Comparison of ENCODE assay signal across 9 cellular contexts in genomic region chr19:46493236-46494114, GRCh38. TPM values are rescaled to one million over a fixed set of nuclear protein-coding genes. Genes with fewer than 3 reads are reported as not detected.
DNase-seq lines count a peak whose midpoint lies in the region; ATAC-seq and TF ChIP-seq lines count a peak whose summit lies in the region.
"Had no signal": no experiment of that assay in that cellular context is flagged by ENCODE, and none has a peak within 500 bp of the region (broad histone marks: within the 10 kb centered on the region; RNA-seq: fewer than 3 reads in every experiment).

No MANE protein-coding gene starts in this region.

- no peaks in the 10 kb centered on the region for H3K79me2 ChIP-seq in H9 (ENCODE audit: insufficient read depth, low read length)

- no peaks in the 10 kb centered on the region for H3K79me1 ChIP-seq in H9 (ENCODE audit: insufficient read depth, low read depth, low read length, poor library complexity, severe bottlenecking)

- H3K27ac ChIP-seq in H9 (ENCODE audit: insufficient read length, low read depth, low read length) (no peak overlapping the region), heart left ventricle (peak overlapping the region in 11 of 12 donors; percentile 12 to 76 (median 64)), sigmoid colon (peak overlapping the region; percentile 25 to 67 (median 60))

- H3K27me3 ChIP-seq in H9 (ENCODE audit: insufficient read depth, low read length) (peaks cover 3% of the 10 kb centered on the region; the same call in 1 of the 2 replicates), heart left ventricle (peaks cover 0 to 75% (median 45%) of the 10 kb centered on the region in 9 donors), sigmoid colon (peaks cover 0 to 70% (median 41%) of the 10 kb centered on the region in 3 donors)

- H4K8ac ChIP-seq in H9 (replicated peaks; ENCODE audit: insufficient read length, low read depth, low read length), result no peak overlapping the region

- no peak overlapping the region for H3K23ac ChIP-seq in H9 (ENCODE audit: insufficient read length, low read depth, low read length)

- H3K36me3 ChIP-seq in heart left ventricle (no peaks in the 10 kb centered on the region), sigmoid colon (no peaks in the 10 kb centered on the region)

- no peaks in the 10 kb centered on the region for H4K20me1 ChIP-seq in H9 (ENCODE audit: control insufficient read depth, insufficient read depth, insufficient read length)

- TF ChIP-seq CTCF in H9 (conservative IDR thresholded peaks at IDR 0.05), result no peak
- TF ChIP-seq CTCF in heart left ventricle (IDR thresholded peaks at IDR 0.05), result no peak
- no peak for TF ChIP-seq CTCF in sigmoid colon (IDR thresholded peaks at IDR 0.05)
- TF ChIP-seq CTCF in natural killer cell (IDR thresholded peaks at IDR 0.05), result no peak

- H3K27ac Mint-ChIP-seq in H9, result no peak overlapping the region
- no peak overlapping the region for H3K27ac Mint-ChIP-seq in activated T-helper 1 cell treated with anti-CD3 and anti-CD28 coated beads, Interleukin-12 subunit alpha, Interleukin-12 subunit beta, Interleukin-2, Interleukin-4 antibody, amounts not matched to agents 30 ng/mL and 10 ng/mL and 1 ng/mL, durations not matched to agents 14 hours and 24 hours and 36 hours
- H3K27ac Mint-ChIP-seq in natural killer cell, result no peak overlapping the region

- H3K9me3 ChIP-seq in H9 (ENCODE audit: control insufficient read depth, low read depth, low read length) (no peaks in the 10 kb centered on the region), heart left ventricle (no peaks in the 10 kb centered on the region), sigmoid colon (no peaks in the 10 kb centered on the region)

- H3K27me3 Mint-ChIP-seq in H9 (ENCODE audit: low read depth) (peaks cover 54% of the 10 kb centered on the region), natural killer cell (ENCODE audit: low read depth in 2 of 2) (peaks cover 42 to 53% of the 10 kb centered on the region in 2 donors)
- peaks cover 77% of the 10 kb centered on the region for H3K27me3 Mint-ChIP-seq in activated T-helper 1 cell treated with anti-CD3 and anti-CD28 coated beads, Interleukin-12 subunit alpha, Interleukin-12 subunit beta, Interleukin-2, Interleukin-4 antibody, amounts not matched to agents 30 ng/mL and 10 ng/mL and 1 ng/mL, durations not matched to agents 14 hours and 24 hours and 36 hours (ENCODE audit: insufficient read depth)

- TF ChIP-seq POLR2A in heart left ventricle (IDR thresholded peaks at IDR 0.05) (peak in 1 of 2 donors; percentile 20), sigmoid colon (IDR thresholded peaks at IDR 0.05) (no peak)

- no peak overlapping the region for H3K9ac ChIP-seq in H9 (ENCODE audit: extremely low read depth, insufficient read length, low read length)

- no peak overlapping the region for H3K56ac ChIP-seq in H9 (ENCODE audit: insufficient read length, low read depth, low read length)

- no peak overlapping the region for H2BK12ac ChIP-seq in H9 (ENCODE audit: insufficient read length, low read depth, low read length)

- peak overlapping the region; percentile 16; the same call in 1 of the 2 replicates for H3K14ac ChIP-seq in H9 (ENCODE audit: insufficient read depth, low read length)

- DNase-seq in H9, result peak; percentile 53
- no peak for DNase-seq in activated T-helper 1 cell treated with anti-CD3 and anti-CD28 coated beads, Interleukin-12 subunit alpha, Interleukin-12 subunit beta, Interleukin-2, Interleukin-4 antibody, amounts not matched to agents 30 ng/mL and 10 ng/mL and 1 ng/mL, durations not matched to agents 14 hours and 24 hours and 36 hours (ENCODE audit: low spot score)
- DNase-seq in heart left ventricle, result peak in 4 of 5 donors; percentile 46 to 76 (median 57)
- DNase-seq in sigmoid colon, result peak; percentile 72
- DNase-seq in natural killer cell, result no peak
- DNase-seq in LoVo (ENCODE audit: low spot score), result no peak
- no peak for DNase-seq in hepatic stellate cell (ENCODE audit: low spot score)
- DNase-seq in occipital lobe (lab: John Stamatoyannopoulos, UW), result no peak

- H3K9me3 Mint-ChIP-seq in H9 (peaks cover 0 to 2% of the 10 kb centered on the region in 2 experiments; a peak in 1 of 5 replicates), natural killer cell (no peaks in the 10 kb centered on the region)
- no peaks in the 10 kb centered on the region for H3K9me3 Mint-ChIP-seq in activated T-helper 1 cell treated with anti-CD3 and anti-CD28 coated beads, Interleukin-12 subunit alpha, Interleukin-12 subunit beta, Interleukin-2, Interleukin-4 antibody, amounts not matched to agents 30 ng/mL and 10 ng/mL and 1 ng/mL, durations not matched to agents 14 hours and 24 hours and 36 hours

- H2BK5ac ChIP-seq in H9 (ENCODE audit: insufficient read length, low read length), result no peak overlapping the region

- H2BK15ac ChIP-seq in H9 (ENCODE audit: low read depth, low read length), result no peak overlapping the region

- peak overlapping the region; percentile 31 for H3K4me2 ChIP-seq in H9 (ENCODE audit: insufficient read depth, insufficient read length, low read length)

- no peak overlapping the region for H3K18ac ChIP-seq in H9 (ENCODE audit: insufficient read length, low read depth, low read length)

- intact Hi-C loops in activated T-helper 1 cell treated with anti-CD3 and anti-CD28 coated beads, Interleukin-12 subunit alpha, Interleukin-12 subunit beta, Interleukin-2, Interleukin-4 antibody, amounts not matched to agents 30 ng/mL and 10 ng/mL and 1 ng/mL, durations not matched to agents 14 hours and 24 hours and 36 hours (cut with micrococcal nuclease), result loop anchor here (2.0 kb wide), 1 partner anchor 415 kb away; no protein-coding TSS in a partner anchor
- intact Hi-C loops in heart left ventricle (cut with DNase I), result no loop called here
- intact Hi-C loops in sigmoid colon (cut with DNase I), result no loop called here
- intact Hi-C loops in natural killer cell (cut with micrococcal nuclease), result no loop called here

- no peaks in the 10 kb centered on the region for H3K4me1 ChIP-seq in H9 (ENCODE audit: insufficient read depth, low read length)
- peaks cover 0 to 40% (median 26%) of the 10 kb centered on the region in 12 donors for H3K4me1 ChIP-seq in heart left ventricle
- peaks cover 0 to 48% (median 40%) of the 10 kb centered on the region in 4 donors for H3K4me1 ChIP-seq in sigmoid colon

- H3T11ph ChIP-seq in H9 (ENCODE audit: low read length), result no peak overlapping the region

- no peak overlapping the region for H4K91ac ChIP-seq in H9 (ENCODE audit: insufficient read length, low read depth, low read length)

- H3K23me2 ChIP-seq in H9 (ENCODE audit: insufficient read length, low read depth, low read length, poor library complexity, severe bottlenecking), result peaks cover 11% of the 10 kb centered on the region

- no peak overlapping the region for H2BK20ac ChIP-seq in H9 (ENCODE audit: low read depth, low read length, poor library complexity, severe bottlenecking)

- H3K36me3 Mint-ChIP-seq in H9 (ENCODE audit: insufficient read depth in 1 of 3, low read depth in 3 of 3) (peaks cover 0 to 7% (median 3%) of the 10 kb centered on the region in 3 experiments; a peak in 3 of 7 replicates), natural killer cell (no peaks in the 10 kb centered on the region)
- H3K36me3 Mint-ChIP-seq in activated T-helper 1 cell treated with anti-CD3 and anti-CD28 coated beads, Interleukin-12 subunit alpha, Interleukin-12 subunit beta, Interleukin-2, Interleukin-4 antibody, amounts not matched to agents 30 ng/mL and 10 ng/mL and 1 ng/mL, durations not matched to agents 14 hours and 24 hours and 36 hours (ENCODE audit: low read depth), result peaks cover 4% of the 10 kb centered on the region

- ATAC-seq in heart left ventricle (peak in 3 of 4 donors; percentile 12 to 47 (median 39)), natural killer cell (no peak)

- H2AFZ ChIP-seq in H9 (ENCODE audit: low read length), result no peak overlapping the region

- H3K4me3 ChIP-seq in heart left ventricle, result peak overlapping the region; percentile 15 to 65 (median 58)
- peak overlapping the region; percentile 32 to 54 (median 46) for H3K4me3 ChIP-seq in sigmoid colon

- TF ChIP-seq EP300 in sigmoid colon (IDR thresholded peaks at IDR 0.05), result no peak

- H3K4ac ChIP-seq in H9 (ENCODE audit: low read depth, low read length), result no peak overlapping the region

- H2BK120ac ChIP-seq in H9 (ENCODE audit: low read depth, low read length, poor library complexity, severe bottlenecking), result no peak overlapping the region

- peaks cover 10 to 41% of the 10 kb centered on the region in 2 experiments for H3K4me1 Mint-ChIP-seq in H9
- peaks cover 5% of the 10 kb centered on the region for H3K4me1 Mint-ChIP-seq in activated T-helper 1 cell treated with anti-CD3 and anti-CD28 coated beads, Interleukin-12 subunit alpha, Interleukin-12 subunit beta, Interleukin-2, Interleukin-4 antibody, amounts not matched to agents 30 ng/mL and 10 ng/mL and 1 ng/mL, durations not matched to agents 14 hours and 24 hours and 36 hours (ENCODE audit: low read depth)
- H3K4me1 Mint-ChIP-seq in natural killer cell, result peaks cover 0 to 16% of the 10 kb centered on the region in 2 donors

- H4K5ac ChIP-seq in H9 (ENCODE audit: insufficient read length, low read depth, low read length), result no peak overlapping the region

- H3K4me3 Mint-ChIP-seq in H9 (peak overlapping the region; percentile 43 to 55; a peak in 3 of 5 replicates), natural killer cell (no peak overlapping the region)
- H3K4me3 Mint-ChIP-seq in activated T-helper 1 cell treated with anti-CD3 and anti-CD28 coated beads, Interleukin-12 subunit alpha, Interleukin-12 subunit beta, Interleukin-2, Interleukin-4 antibody, amounts not matched to agents 30 ng/mL and 10 ng/mL and 1 ng/mL, durations not matched to agents 14 hours and 24 hours and 36 hours, result peak overlapping the region; percentile 33

- WGBS in H9 (ENCODE audit: extremely low coverage, insufficient read length, low lambda C conversion rate), result no CpG with 5 or more reads among the region's 90 CpGs
- WGBS in heart left ventricle, 4 donors, result 3 to 10% (median 4%) methylated on average over 24 to 90 of the region's 90 CpGs
- 8 to 9% methylated on average over 90 of the region's 90 CpGs for WGBS in sigmoid colon, 2 donors

- H2AK5ac ChIP-seq in H9 (ENCODE audit: insufficient read length, low read length), result no peak overlapping the region

RNA-seq across cellular contexts. Expression of gene PNMA8B, which starts 2.2 kb away (rescaled TPM):
- total RNA-seq in H9 (2021) (1.4 and 1.5 TPM in 2 replicates), heart left ventricle (1 to 10 TPM in 2 of 9 donors, under 1 TPM in 7; 0.38 to 1.1 (median 0.69) TPM), sigmoid colon (1 to 10 TPM; 1.3 to 1.9 (median 1.6) TPM), natural killer cell (under 1 TPM in 2 of 3 donors, not detected in 1; 0.08 to 0.09 TPM), occipital lobe (17.5 TPM)
- total RNA-seq in activated T-helper 1 cell treated with anti-CD3 and anti-CD28 coated beads, Interleukin-12 subunit alpha, Interleukin-12 subunit beta, Interleukin-2, Interleukin-4 antibody, amounts not matched to agents 30 ng/mL and 10 ng/mL and 1 ng/mL, durations not matched to agents 14 hours and 24 hours and 36 hours, result not detected in 2 replicates
- polyA plus RNA-seq in heart left ventricle (under 1 TPM; 0.27 to 0.69 TPM), sigmoid colon (under 1 TPM in 2 of 3 donors, not detected in 1; 0.60 to 0.95 TPM)
- total RNA-seq: SK-MEL-5 had no signal

RNA-seq across cellular contexts. Expression of gene PNMA8A, which starts 22.1 kb away (rescaled TPM):
- total RNA-seq in H9 (2021), result 22.6 and 23.2 TPM in 2 replicates
- total RNA-seq in activated T-helper 1 cell treated with anti-CD3 and anti-CD28 coated beads, Interleukin-12 subunit alpha, Interleukin-12 subunit beta, Interleukin-2, Interleukin-4 antibody, amounts not matched to agents 30 ng/mL and 10 ng/mL and 1 ng/mL, durations not matched to agents 14 hours and 24 hours and 36 hours, result not detected in 2 replicates
- 10 to 100 TPM in 3 of 9 donors, 1 to 10 TPM in 6; 2.1 to 12.1 (median 9.3) TPM for total RNA-seq in heart left ventricle
- 1 to 10 TPM; 3.2 to 6.0 TPM for polyA plus RNA-seq in heart left ventricle
- total RNA-seq in sigmoid colon, result 1 to 10 TPM; 1.5 to 8.4 (median 5.5) TPM
- 1 to 10 TPM in 1 of 3 donors, not detected in 2; 2.3 TPM for polyA plus RNA-seq in sigmoid colon
- total RNA-seq in natural killer cell, result not detected
- total RNA-seq in occipital lobe, result 58.5 TPM

Comparison
In these comparisons a context has a peak if more than half of its experiments do, and no peak if none do; other contexts are left out.
1. DNase-seq: peak in H9 (single experiment), heart left ventricle (4 of 5) and sigmoid colon (single experiment); none in activated T-helper 1 cell treated with anti-CD3 and anti-CD28 coated beads, Interleukin-12 subunit alpha, Interleukin-12 subunit beta, Interleukin-2, Interleukin-4 antibody, amounts not matched to agents 30 ng/mL and 10 ng/mL and 1 ng/mL, durations not matched to agents 14 hours and 24 hours and 36 hours (single experiment), natural killer cell (single experiment), LoVo (single experiment), hepatic stellate cell (single experiment) and occipital lobe (single experiment).
2. ATAC-seq: peak in heart left ventricle (3 of 4); none in natural killer cell (0 of 3).